1 cellular context compared by ENCODE assay signal in genomic region chr4:101347557-101348366, GRCh38.
TF ChIP-seq lines count a peak whose summit lies in the region.

No MANE protein-coding gene starts in this region.

TF ChIP-seq in HEK293, 187 proteins besides CTCF, POLR2A, EP300 and RAD21 (continued from another document):
- TF ChIP-seq ZNF121 (tag by site-specific recombination; IDR thresholded peaks at IDR 0.05): 0 out of 2 replicates have a peak, but pooled peaks have one; percentile 22
- TF ChIP-seq ZNF561 (tag by site-specific recombination; IDR thresholded peaks at IDR 0.05; ENCODE audit: borderline replicate concordance): peak; percentile 80
- peak; percentile 18; the same call in 1 of the 2 replicates for TF ChIP-seq KLF10 (tag by site-specific recombination; IDR thresholded peaks at IDR 0.05)
- TF ChIP-seq ZFHX2 (tag by site-specific recombination; conservative IDR thresholded peaks at IDR 0.05): peak; percentile 64
- TF ChIP-seq GLIS2 (tag by site-specific recombination; IDR thresholded peaks at IDR 0.05): peak; percentile 77
- TF ChIP-seq ZNF580 (tag by site-specific recombination; IDR thresholded peaks at IDR 0.05): peak; percentile 14; the same call in 1 of the 2 replicates
- TF ChIP-seq FEZF1 (tag by site-specific recombination; IDR thresholded peaks at IDR 0.05): 0 out of 2 replicates have a peak, but pooled peaks have one; percentile 9
- TF ChIP-seq OVOL3 (tag by site-specific recombination; IDR thresholded peaks at IDR 0.05): 0 out of 2 replicates have a peak, but pooled peaks have one; percentile 35
- peak; percentile 81 for TF ChIP-seq ZBTB20 (tag by site-specific recombination; IDR thresholded peaks at IDR 0.05)
- TF ChIP-seq ZNF747 (tag by site-specific recombination; IDR thresholded peaks at IDR 0.05): no peak
- peak; percentile 69; the same call in 1 of the 2 replicates for TF ChIP-seq PBX3 (CRISPR knock-in tag; IDR thresholded peaks at IDR 0.05)
- peak; percentile 56; the same call in 1 of the 2 replicates for TF ChIP-seq ZNF24 (tag by site-specific recombination; IDR thresholded peaks at IDR 0.05)
- no peak for TF ChIP-seq ZNF148 (tag by site-specific recombination; IDR thresholded peaks at IDR 0.05; ENCODE audit: borderline replicate concordance)
- TF ChIP-seq ZBTB1 (tag by site-specific recombination; IDR thresholded peaks at IDR 0.05): 0 out of 2 replicates have a peak, but pooled peaks have one; percentile 10
- peak; percentile 47; the same call in 1 of the 2 replicates for TF ChIP-seq ZNF10 (tag by site-specific recombination; IDR thresholded peaks at IDR 0.05)
- TF ChIP-seq ZNF76 (tag by site-specific recombination; IDR thresholded peaks at IDR 0.05; ENCODE audit: borderline replicate concordance, low read depth): 0 out of 2 replicates have a peak, but pooled peaks have one; percentile 44
- TF ChIP-seq SP7 (tag by site-specific recombination; IDR thresholded peaks at IDR 0.05): peak; percentile 82
- peak; percentile 54 for TF ChIP-seq ZNF398 (tag by site-specific recombination; IDR thresholded peaks at IDR 0.05)
- TF ChIP-seq PRDM6 (tag by site-specific recombination; IDR thresholded peaks at IDR 0.05): no peak
- peak; percentile 63; the same call in 1 of the 2 replicates for TF ChIP-seq KLF8 (tag by site-specific recombination; IDR thresholded peaks at IDR 0.05)
- peak; percentile 76 for TF ChIP-seq PRDM1 (tag by site-specific recombination; IDR thresholded peaks at IDR 0.05)
- peak; percentile 93 for TF ChIP-seq ZNF600 (tag by site-specific recombination; IDR thresholded peaks at IDR 0.05)
- TF ChIP-seq BCL11A (tag by site-specific recombination; IDR thresholded peaks at IDR 0.05; ENCODE audit: low read depth): peak; percentile 79; the same call in 1 of the 2 replicates
- peak; percentile 17; the same call in 1 of the 2 replicates for TF ChIP-seq ZSCAN4 (tag by site-specific recombination; IDR thresholded peaks at IDR 0.05)
